10 cellular contexts compared by ENCODE assay signal in the genomic region with DNA sequence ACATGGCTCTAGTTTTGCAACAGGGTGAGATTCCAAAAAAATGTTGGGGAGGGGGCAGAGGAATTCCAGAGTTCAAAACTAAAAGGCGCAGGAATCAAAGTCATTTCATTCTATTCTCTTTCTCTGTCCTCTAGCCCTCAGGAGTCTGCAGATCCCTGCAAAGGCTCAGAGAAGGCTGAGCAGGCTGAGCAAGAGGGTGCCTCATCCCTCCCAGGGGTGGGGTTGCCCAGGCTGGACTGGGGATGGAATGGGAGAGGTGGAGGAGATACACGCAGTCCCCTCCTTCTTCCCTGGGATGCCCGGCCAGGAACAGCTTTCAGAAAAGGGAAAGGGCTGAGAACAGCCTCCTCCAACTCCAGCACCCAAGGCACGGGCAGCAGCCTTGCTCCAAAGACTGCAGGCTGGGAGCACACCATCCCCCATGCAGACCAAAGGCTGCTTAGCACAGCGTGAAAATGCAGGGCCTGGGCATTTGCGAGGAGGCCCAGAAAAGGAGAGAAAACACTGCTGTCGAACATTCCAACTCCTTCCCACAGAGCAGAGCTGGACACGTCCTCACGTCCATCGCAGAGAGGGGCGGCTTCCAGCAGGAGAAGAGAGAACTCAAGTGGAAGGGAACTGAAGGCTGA. TPM values are rescaled to one million over a fixed set of nuclear protein-coding genes. Genes with fewer than 3 reads are reported as not detected.
DNase-seq lines count a peak whose midpoint lies in the region; ATAC-seq, FAIRE-seq and TF ChIP-seq lines count a peak whose summit lies in the region.
"Had no signal": no experiment of that assay in that cellular context is flagged by ENCODE, and none has a peak within 500 bp of the region (broad histone marks: within the 10 kb centered on the region; RNA-seq: fewer than 3 reads in every experiment).

No MANE protein-coding gene starts in this region.

- no peak overlapping the region for H2BK120ac ChIP-seq in H1 (replicated peaks; ENCODE audit: low read depth, low read length)

- no peak overlapping the region for H4K8ac ChIP-seq in H1 (ENCODE audit: extremely low read depth, insufficient read depth, low read length)

- CTCF ChIA-PET in H1 (lab: Charles Lee; ENCODE audit: partially characterized antibody): interaction anchor here (1.2 to 2.7 kb wide), 4 partner anchors 8 to 25 kb away, joined by 3 to 13 read pairs (median 4); no protein-coding TSS in a partner anchor

- H3K36me3 ChIP-seq in HUES64 (ENCODE audit: insufficient read depth, low read length) (no peaks in the 10 kb centered on the region), H1 (ENCODE audit: control insufficient read depth in 2 of 4, insufficient read depth in 4 of 4, low read length in 3 of 4) (no peaks in the 10 kb centered on the region), lower lobe of right lung (no peaks in the 10 kb centered on the region), subcutaneous abdominal adipose tissue (ENCODE audit: control insufficient read depth in 5 of 5, insufficient read depth in 5 of 5, low read length in 5 of 5) (no peaks in the 10 kb centered on the region)
- H3K36me3 ChIP-seq: SJSA1 had no signal

- POLR2A ChIA-PET in H1 (lab: Charles Lee; ENCODE audit: partially characterized antibody): interaction anchor here (0.7 to 2.4 kb wide), 8 partner anchors 8 to 89 kb away, joined by 3 to 6 read pairs (median 3); no protein-coding TSS in a partner anchor

- H3K27me3 ChIP-seq in HUES64 (ENCODE audit: insufficient read depth, low read length): no peaks in the 10 kb centered on the region; the same call in 1 of the 2 replicates
- H3K27me3 ChIP-seq in H1 (replicated peaks in 1 of 4; ENCODE audit: control insufficient read depth in 3 of 4, extremely low read depth in 1 of 4, insufficient read depth in 3 of 4, low read length in 3 of 4): peaks cover 0 to 3% (median 0%) of the 10 kb centered on the region in 4 experiments; a peak in 1 of 7 replicates
- H3K27me3 ChIP-seq in lower lobe of right lung (ENCODE audit: low read depth): peaks cover 9% of the 10 kb centered on the region
- no peaks in the 10 kb centered on the region for H3K27me3 ChIP-seq in subcutaneous abdominal adipose tissue (ENCODE audit: control insufficient read depth in 5 of 5, insufficient read depth in 4 of 5, low read length in 5 of 5)
- H3K27me3 ChIP-seq: SJSA1 had no signal

- no peaks in the 10 kb centered on the region for H3K79me2 ChIP-seq in H1 (ENCODE audit: control insufficient read depth in 1 of 2, insufficient read depth in 2 of 2, low read length in 2 of 2)

- no peak for TF ChIP-seq POLR2A in H1 (IDR thresholded peaks at IDR 0.05; ENCODE audit: control extremely low read depth in 1 of 2, low read depth in 2 of 2, low read length in 2 of 2)

- no peak for TF ChIP-seq EP300 in H1 (IDR thresholded peaks at IDR 0.05; ENCODE audit: borderline replicate concordance in 1 of 2, low read depth in 2 of 2, low read length in 2 of 2)

- no peak for ATAC-seq in lower lobe of right lung
- no peak for ATAC-seq in GM21576 (IDR thresholded peaks at IDR 0.05; ENCODE audit: unreplicated experiment)
- ATAC-seq in GM21447 (IDR thresholded peaks at IDR 0.05; ENCODE audit: unreplicated experiment): no peak
- ATAC-seq in GM18909 (IDR thresholded peaks at IDR 0.05; ENCODE audit: poor library complexity, unreplicated experiment): no peak

- DNase-seq in H1 (ENCODE audit: low read depth in 1 of 2, low spot score in 2 of 2) (no peak), lower lobe of right lung (peak; percentile 24), DMS 273 treated with DMSO at 0.1 percent for 48 hours (lab: John Stamatoyannopoulos, UW) (no peak)
- DNase-seq: DMS53 had no signal

- 0 out of 2 replicates have a peak overlapping the region, but pooled peaks have one; percentile 27 for H3K4me3 ChIP-seq in HUES64 (ENCODE audit: low read length)
- H3K4me3 ChIP-seq in H1 (ENCODE audit: extremely low read depth in 1 of 4, insufficient read depth in 2 of 4, low read depth in 3 of 4, low read length in 4 of 4): peak overlapping the region in 3 of 4 experiments; percentile 4 to 35 (median 13); a peak in 4 of 8 replicates
- H3K4me3 ChIP-seq in lower lobe of right lung: no peak overlapping the region
- no peak overlapping the region for H3K4me3 ChIP-seq in subcutaneous abdominal adipose tissue (ENCODE audit: low read depth in 1 of 5, low read length in 5 of 5)
- H3K4me3 ChIP-seq: SJSA1 had no signal

- intact Hi-C loops in lower lobe of right lung (cut with DNase I): no loop called here

- no peak overlapping the region for H2BK15ac ChIP-seq in H1 (ENCODE audit: low read length)

- peak in 1 of 2 experiments; percentile 9; a peak in 1 of 4 replicates for TF ChIP-seq RAD21 in H1 (IDR thresholded peaks at IDR 0.05 in 1 of 2, conservative IDR thresholded peaks at IDR 0.05 in 1 of 2; ENCODE audit: low read depth in 2 of 2, low read length in 2 of 2)

- H3K9me3 ChIP-seq in HUES64 (ENCODE audit: insufficient read depth, low read depth, low read length): no peaks in the 10 kb centered on the region
- H3K9me3 ChIP-seq in H1 (ENCODE audit: insufficient read depth in 2 of 2, low read depth in 1 of 2, low read length in 1 of 2): no peaks in the 10 kb centered on the region
- no peaks in the 10 kb centered on the region for H3K9me3 ChIP-seq in lower lobe of right lung
- no peaks in the 10 kb centered on the region for H3K9me3 ChIP-seq in subcutaneous abdominal adipose tissue (ENCODE audit: control insufficient read depth in 5 of 5, low read length in 5 of 5)
- H3K9me3 ChIP-seq: SJSA1 had no signal

- no peak overlapping the region for H3K4ac ChIP-seq in H1 (replicated peaks; ENCODE audit: insufficient read length, low read depth, low read length)

- H2BK20ac ChIP-seq in H1 (ENCODE audit: low read length): peak overlapping the region; percentile 75; the same call in 1 of the 2 replicates

- peak overlapping the region; percentile 26; the same call in 1 of the 2 replicates for H2BK5ac ChIP-seq in H1 (ENCODE audit: low read depth, low read length)

- no peak overlapping the region for H2AK5ac ChIP-seq in H1 (ENCODE audit: low read depth, low read length)

- H4K5ac ChIP-seq in H1 (ENCODE audit: insufficient read length, low read depth, low read length): peak overlapping the region; percentile 41

- H4K91ac ChIP-seq in H1 (replicated peaks; ENCODE audit: insufficient read length, low read length): peak overlapping the region; percentile 6

- WGBS in HUES64: 27% methylated on average over 11 of the region's 11 CpGs
- WGBS in H1 (ENCODE audit: extremely low coverage in 1 of 2, insufficient coverage in 1 of 2, insufficient read length in 1 of 2, insufficient replicate concordance in 2 of 2, low coverage in 1 of 2, low lambda C conversion rate in 2 of 2, missing lambda C conversion rate in 1 of 2), 2 experiments: 23% methylated on average over 11 of the region's 11 CpGs; no CpG with 5 or more reads in 1 of the 2 experiments

- H3K27ac ChIP-seq in HUES64 (ENCODE audit: low read depth, low read length) (peak overlapping the region; percentile 70; the same call in 1 of the 2 replicates), H1 (ENCODE audit: low read depth, low read length) (no peak overlapping the region), lower lobe of right lung (no peak overlapping the region), subcutaneous abdominal adipose tissue (ENCODE audit: low read depth, low read length) (peak overlapping the region; percentile 89)
- H3K27ac ChIP-seq: SJSA1 had no signal

- no peak overlapping the region for H2AFZ ChIP-seq in H1 (ENCODE audit: low read length)

- H3K14ac ChIP-seq in H1 (ENCODE audit: insufficient read length): no peak overlapping the region

- H2BK12ac ChIP-seq in H1 (ENCODE audit: low read depth, low read length): peak overlapping the region; percentile 41; the same call in 1 of the 2 replicates

- no peak overlapping the region for H3K23ac ChIP-seq in H1 (ENCODE audit: insufficient read length)

- H3K56ac ChIP-seq in H1 (replicated peaks; ENCODE audit: insufficient read length, low read depth, low read length): no peak overlapping the region

- H3K4me1 ChIP-seq in HUES64 (ENCODE audit: insufficient read depth, low read length): peaks cover 45% of the 10 kb centered on the region
- peaks cover 11 to 37% (median 24%) of the 10 kb centered on the region in 4 experiments for H3K4me1 ChIP-seq in H1 (replicated peaks in 1 of 4; ENCODE audit: control insufficient read depth in 3 of 4, insufficient read depth in 4 of 4, low read length in 3 of 4)
- peaks cover 9% of the 10 kb centered on the region for H3K4me1 ChIP-seq in lower lobe of right lung
- peaks cover 13 to 62% (median 55%) of the 10 kb centered on the region in 5 donors for H3K4me1 ChIP-seq in subcutaneous abdominal adipose tissue (ENCODE audit: control insufficient read depth in 5 of 5, insufficient read depth in 5 of 5, low read length in 5 of 5)

- no peak overlapping the region for H3K9ac ChIP-seq in HUES64 (ENCODE audit: low read depth, low read length)
- H3K9ac ChIP-seq in H1 (replicated peaks in 1 of 4; ENCODE audit: extremely low read depth in 1 of 4, low read depth in 3 of 4, low read length in 3 of 4): no peak overlapping the region; a peak in 1 of 7 replicates
- peak overlapping the region in 3 of 5 donors; percentile 6 to 66 (median 48) for H3K9ac ChIP-seq in subcutaneous abdominal adipose tissue (ENCODE audit: low read length in 5 of 5)

- no peaks in the 10 kb centered on the region for H4K20me1 ChIP-seq in H1 (replicated peaks in 1 of 2; ENCODE audit: control insufficient read depth in 1 of 2, insufficient read depth in 2 of 2, low read length in 2 of 2)

- no peaks in the 10 kb centered on the region; the same call in 1 of the 2 replicates for H3K23me2 ChIP-seq in H1 (ENCODE audit: low read depth, low read length)

- H3K18ac ChIP-seq in H1 (ENCODE audit: extremely low read depth, low read length): peak overlapping the region; percentile 97

- TF ChIP-seq CTCF in H1 (IDR thresholded peaks at IDR 0.05; ENCODE audit: control extremely low read depth in 1 of 3, insufficient read depth in 1 of 3, low read depth in 1 of 3, low read length in 3 of 3) (no peak), lower lobe of right lung (IDR thresholded peaks at IDR 0.05) (no peak)

- FAIRE-seq in H1 (lab: Jason Lieb, UNC): no peak

- peak overlapping the region; percentile 64 to 96 for H3K4me2 ChIP-seq in H1 (ENCODE audit: insufficient read depth in 1 of 2, low read depth in 2 of 2, low read length in 2 of 2)

- H3K79me1 ChIP-seq in H1 (ENCODE audit: low read depth, low read length): no peaks in the 10 kb centered on the region

RNA-seq across cellular contexts. Expression of gene MN1, which starts 51.8 kb away (rescaled TPM):
- 11.3 TPM for polyA plus RNA-seq in HUES64 (2013, experiment 1 of 2)
- polyA plus RNA-seq in HUES64 (2013, experiment 2 of 2): 14.9 TPM
- total RNA-seq in H1 (2021; fragmentation: NEBNext Ultra II Directional; extraction: Animal tissue kit (Norgen Biotek cat#: 25700)): 4.9 and 5.2 TPM in 2 replicates
- 3.1 and 5.0 TPM in 2 replicates for polyA plus RNA-seq in H1 (2011; rRNA removed)
- 2.5 TPM for polyA plus RNA-seq in H1 (2011; cell fraction: cytosol; rRNA removed)
- polyA plus RNA-seq in H1 (2011; cell fraction: nucleus; rRNA removed): 5.9 TPM
- 2.5 to 3.7 TPM (median 3.4 TPM) in 4 replicates for polyA plus RNA-seq in H1 (2012, experiment 1 of 2)
- polyA plus RNA-seq in H1 (2012, experiment 2 of 2): 1.8 TPM
- 2.8 TPM for polyA plus RNA-seq in H1 (2013, experiment 1 of 2)
- 3.1 TPM for polyA plus RNA-seq in H1 (2013, experiment 2 of 2)
- polyA minus RNA-seq in H1 (2011; rRNA and poly(A)+ RNA removed): 2.0 and 3.1 TPM in 2 replicates
- polyA minus RNA-seq in H1 (2011; cell fraction: cytosol; rRNA and poly(A)+ RNA removed): 5.6 TPM
- polyA minus RNA-seq in H1 (2011; cell fraction: nucleus; rRNA and poly(A)+ RNA removed): 3.3 TPM
- 6.5 TPM for total RNA-seq in lower lobe of right lung

Comparison
In these comparisons a context has a peak if more than half of its experiments do, and no peak if none do; other contexts are left out.
1. H3K27ac ChIP-seq: peak in HUES64 (single experiment) and subcutaneous abdominal adipose tissue (single experiment); none in H1 (single experiment) and lower lobe of right lung (single experiment).
2. H3K4me3 ChIP-seq: peak in HUES64 (single experiment) and H1 (3 of 4); none in lower lobe of right lung (single experiment) and subcutaneous abdominal adipose tissue (0 of 5).
3. H3K9ac ChIP-seq: peak in subcutaneous abdominal adipose tissue (3 of 5); none in HUES64 (single experiment) and H1 (0 of 4).